ENCODE assay signal across 11 cellular contexts in genomic region chr10:69056129-69056528, GRCh38. TPM values are rescaled to one million over a fixed set of nuclear protein-coding genes. Genes with fewer than 3 reads are reported as not detected.
DNase-seq lines count a peak whose midpoint lies in the region; ATAC-seq, FAIRE-seq and TF ChIP-seq lines count a peak whose summit lies in the region.
"Had no signal": no experiment of that assay in that cellular context is flagged by ENCODE, and none has a peak within 500 bp of the region (broad histone marks: within the 10 kb centered on the region; RNA-seq: fewer than 3 reads in every experiment).

No MANE protein-coding gene starts in this region.

- peak overlapping the region; percentile 43 for H3K9ac ChIP-seq in GM12878 (ENCODE audit: control insufficient read depth, insufficient read depth, low read length)

- peaks cover 3% of the 10 kb centered on the region for H3K79me2 ChIP-seq in GM12878 (ENCODE audit: control insufficient read depth, insufficient read depth, low read length)

- H3K9me3 ChIP-seq in GM12878 (replicated peaks; ENCODE audit: control insufficient read depth, insufficient read depth, low read length) (no peaks in the 10 kb centered on the region), muscle layer of duodenum (ENCODE audit: control insufficient read depth in 1 of 2, low read length in 2 of 2) (no peaks in the 10 kb centered on the region)

- DNase-seq in AML-193 (lab: John Stamatoyannopoulos, UW) (peak; percentile 36 to 53), GM12878 (ENCODE audit: low read depth, low spot score) (no peak), NCI-H2227 (lab: John Stamatoyannopoulos, UW; ENCODE audit: unreplicated experiment) (no peak), NCI-H2196 (lab: John Stamatoyannopoulos, UW; ENCODE audit: unreplicated experiment) (no peak)
- DNase-seq: activated CD8-positive, alpha-beta memory T cell treated with anti-CD3 and anti-CD28 coated beads for 24 hours; CD4-positive, alpha-beta T cell; stimulated activated CD4-positive, alpha-beta T cell treated with anti-CD3 and anti-CD28 coated beads, Interleukin-2, amount 100 ng/mL, for 48 hours had no signal

- TF ChIP-seq RAD21 in GM12878 (IDR thresholded peaks at IDR 0.05; ENCODE audit: insufficient read depth, low read depth, low read length), result no peak

- H4K20me1 ChIP-seq in GM12878 (ENCODE audit: control insufficient read depth, insufficient read depth), result no peaks in the 10 kb centered on the region

- BruUV-seq in GM12878 (replicated peaks; lab: Mats Ljungman, UMichigan), result no TSS peak

- H3K4me1 ChIP-seq in GM12878 (ENCODE audit: control insufficient read depth, insufficient read depth, low read length) (peaks cover 68% of the 10 kb centered on the region), muscle layer of duodenum (ENCODE audit: control insufficient read depth in 1 of 2, insufficient read depth in 2 of 2, low read length in 2 of 2) (peaks cover 0 to 6% of the 10 kb centered on the region in 2 donors)

- no peak for TF ChIP-seq POLR2A in GM12878 (IDR thresholded peaks at IDR 0.05; ENCODE audit: low read depth, low read length)

- in situ Hi-C loops in GM12878 (cut with MboI), result no loop called here

- TF ChIP-seq EP300 in GM12878 (IDR thresholded peaks at IDR 0.05; ENCODE audit: borderline replicate concordance in 1 of 2, control insufficient read depth in 1 of 2, low read depth in 2 of 2, low read length in 2 of 2), result peak; percentile 34 to 52; a peak in 2 of 4 replicates

- POLR2A ChIA-PET in GM12878 (lab: Charles Lee), result interaction anchor here (1.9 to 16.7 kb wide), 4 partner anchors 8 to 36 kb away, joined by 4 to 312 read pairs (median 154); partner anchors contain the start of gene SRGN

- peak overlapping the region; percentile 71 for H2AFZ ChIP-seq in GM12878 (ENCODE audit: control insufficient read depth, low read depth, low read length)

- SMC1A ChIA-PET in GM12878 (lab: Charles Lee; ENCODE audit: uncharacterized antibody, unreplicated experiment), result interaction anchor here (0.6 to 17.6 kb wide), 8 partner anchors 6 to 68 kb away, joined by 3 to 355 read pairs (median 10); partner anchors contain the start of gene SRGN

- ATAC-seq in GM21576 (IDR thresholded peaks at IDR 0.05; ENCODE audit: unreplicated experiment) (peak; percentile 36), GM12878 (peak; percentile 63), GM21529 (IDR thresholded peaks at IDR 0.05; ENCODE audit: unreplicated experiment) (no peak), SK-N-SH treated with all-trans-retinoic acid at 6 μM for 48 hours (no peak)

- TF ChIP-seq CTCF in GM12878 (IDR thresholded peaks at IDR 0.05 in 2 of 3, conservative IDR thresholded peaks at IDR 0.05 in 1 of 3; ENCODE audit: control insufficient read depth in 2 of 3, extremely low read depth in 1 of 3, insufficient read depth in 1 of 3, low read depth in 3 of 3, low read length in 3 of 3), result no peak

- WGBS in GM12878 (ENCODE audit: insufficient coverage, insufficient replicate concordance, low lambda C conversion rate, missing lambda C conversion rate), result 28% methylated on average over 7 of the region's 7 CpGs

- H3K27ac ChIP-seq in GM12878 (ENCODE audit: control insufficient read depth, insufficient read depth) (peak overlapping the region; percentile 72), muscle layer of duodenum (ENCODE audit: low read length) (peak overlapping the region; percentile 81)

- H3K4me3 ChIP-seq in GM12878 (no peak overlapping the region), muscle layer of duodenum (ENCODE audit: low read depth in 1 of 2, low read length in 2 of 2) (no peak overlapping the region)

- CTCF ChIA-PET in GM12878 (lab: Yijun Ruan, JAX), result interaction anchor here (1.1 to 14.3 kb wide), 6 partner anchors 9 to 51 kb away, joined by 3 to 121 read pairs (median 16); partner anchors contain the start of gene SRGN

- no peaks in the 10 kb centered on the region for H3K36me3 ChIP-seq in GM12878 (ENCODE audit: control insufficient read depth in 2 of 2, insufficient read depth in 2 of 2, low read length in 1 of 2)
- no peaks in the 10 kb centered on the region for H3K36me3 ChIP-seq in muscle layer of duodenum (ENCODE audit: control insufficient read depth in 1 of 2, insufficient read depth in 2 of 2, low read length in 2 of 2)

- no peak for FAIRE-seq in GM12878 (lab: Jason Lieb, UNC)

- H3K27me3 ChIP-seq in GM12878 (replicated peaks in 1 of 2; ENCODE audit: control insufficient read depth in 2 of 2, insufficient read depth in 2 of 2, low read length in 1 of 2) (no peaks in the 10 kb centered on the region), muscle layer of duodenum (ENCODE audit: low read depth, low read length) (no peaks in the 10 kb centered on the region)

- RAD21 ChIA-PET in GM12878 (lab: Charles Lee; ENCODE audit: unreplicated experiment), result interaction anchor here (1.1 to 25.6 kb wide), 7 partner anchors 8 to 173 kb away, joined by 3 to 544 read pairs (median 6); partner anchors contain the start of gene SRGN

- peak overlapping the region; percentile 0 for H3K4me2 ChIP-seq in GM12878 (ENCODE audit: control insufficient read depth, insufficient read depth)

- intact Hi-C loops in GM12878 (cut with micrococcal nuclease; ENCODE audit: unreplicated experiment), result no loop called here

TF ChIP-seq in GM12878, 131 proteins besides CTCF, POLR2A, EP300 and RAD21 (continues in another document):
- peak; percentile 66; the same call in 1 of the 2 replicates for TF ChIP-seq MTA2 (IDR thresholded peaks at IDR 0.05; ENCODE audit: low read depth)

TF ChIP-seq in SK-N-SH treated with all-trans-retinoic acid at 6 μM for 48 hours, 23 proteins besides CTCF, POLR2A, EP300 and RAD21 (continues in another document):
- no peak for TF ChIP-seq ZFP30 (CRISPR knock-in tag; IDR thresholded peaks at IDR 0.05)
- TF ChIP-seq SNAI2 (CRISPR knock-in tag; IDR thresholded peaks at IDR 0.05), result no peak
- no peak for TF ChIP-seq GLIS3 (CRISPR knock-in tag; IDR thresholded peaks at IDR 0.05)
- TF ChIP-seq RARB (CRISPR knock-in tag; IDR thresholded peaks at IDR 0.05), result no peak
- TF ChIP-seq TSHZ2 (CRISPR knock-in tag; IDR thresholded peaks at IDR 0.05), result no peak
- no peak for TF ChIP-seq PPARA (CRISPR knock-in tag; IDR thresholded peaks at IDR 0.05; ENCODE audit: borderline replicate concordance)
- TF ChIP-seq ZNF8 (CRISPR knock-in tag; IDR thresholded peaks at IDR 0.05), result no peak
- no peak for TF ChIP-seq CSDC2 (CRISPR knock-in tag; IDR thresholded peaks at IDR 0.05)
- TF ChIP-seq ZNF565 (CRISPR knock-in tag; conservative IDR thresholded peaks at IDR 0.05; ENCODE audit: low read depth), result no peak
- no peak for TF ChIP-seq OSR1 (CRISPR knock-in tag; IDR thresholded peaks at IDR 0.05)
- TF ChIP-seq ESRRG (CRISPR knock-in tag; IDR thresholded peaks at IDR 0.05), result no peak
- no peak for TF ChIP-seq ARNTL (CRISPR knock-in tag; IDR thresholded peaks at IDR 0.05; ENCODE audit: borderline replicate concordance, low read depth)
- TF ChIP-seq TCF4 (CRISPR knock-in tag; IDR thresholded peaks at IDR 0.05; ENCODE audit: borderline replicate concordance), result no peak
- TF ChIP-seq BACH2 (CRISPR knock-in tag; IDR thresholded peaks at IDR 0.05; ENCODE audit: borderline replicate concordance), result no peak
- no peak for TF ChIP-seq ZC3H10 (CRISPR knock-in tag; IDR thresholded peaks at IDR 0.05)

RNA-seq across cellular contexts. Expression of gene SRGN, which starts 31.8 kb away (rescaled TPM):
- 1,218 and 1,450 TPM in 2 replicates for total RNA-seq in GM12878 (2013; cell fraction: nucleolus; rRNA removed)
- total RNA-seq in GM12878 (2014; rRNA removed) (782 and 1,043 TPM in 2 replicates), GM12878 (2014; rRNA removed; fragmentation: Illumina TruSeq; extraction: Trizol) (937 and 1,023 TPM in 2 replicates), GM12878 (2021) (658 and 735 TPM in 2 replicates)
- polyA plus RNA-seq in GM12878 (2011; ENCODE audit: low read depth), result 580 TPM
- polyA plus RNA-seq in GM12878 (2011; rRNA removed) (2,414 and 3,245 TPM in 2 replicates), GM12878 (2014; fragmentation: Illumina TruSeq; extraction: Trizol) (1,121 and 1,510 TPM in 2 replicates), GM12878 (2014; fragmentation: Nextera tagmentation; extraction: Ambion mirVana) (1,000 to 10,000 TPM; 1,115 to 1,176 TPM), GM12878 (2014; rRNA removed) (687 and 833 TPM in 2 replicates), GM12878 (2016; fragmentation: Nextera tagmentation; extraction: Ambion mirVana) (100 to 1,000 TPM; 382 to 384 TPM)
- 1,183 and 1,837 TPM in 2 replicates for polyA plus RNA-seq in GM12878 (2011; cell fraction: cytosol; rRNA removed)
- polyA plus RNA-seq in GM12878 (2011; cell fraction: nucleus; rRNA removed), result 432 and 624 TPM in 2 replicates
- 946 and 1,192 TPM in 2 replicates for polyA plus RNA-seq in GM12878 (2012)
- 1,110 and 1,251 TPM in 2 replicates for polyA minus RNA-seq in GM12878 (2011; rRNA and poly(A)+ RNA removed)
- polyA minus RNA-seq in GM12878 (2011; cell fraction: cytosol; rRNA and poly(A)+ RNA removed), result 439 and 473 TPM in 2 replicates
- polyA minus RNA-seq in GM12878 (2011; cell fraction: nucleus; rRNA and poly(A)+ RNA removed), result 84.3 and 111 TPM in 2 replicates

Comparison
In these comparisons a context has a peak if more than half of its experiments do, and no peak if none do; other contexts are left out.
1. DNase-seq: peak in AML-193 (2 of 2); none in GM12878 (single experiment), NCI-H2227 (single experiment) and NCI-H2196 (single experiment).
2. ATAC-seq: peak in GM21576 (single experiment) and GM12878 (single experiment); none in GM21529 (single experiment) and SK-N-SH treated with all-trans-retinoic acid at 6 μM for 48 hours (single experiment).